In the genomic region with DNA sequence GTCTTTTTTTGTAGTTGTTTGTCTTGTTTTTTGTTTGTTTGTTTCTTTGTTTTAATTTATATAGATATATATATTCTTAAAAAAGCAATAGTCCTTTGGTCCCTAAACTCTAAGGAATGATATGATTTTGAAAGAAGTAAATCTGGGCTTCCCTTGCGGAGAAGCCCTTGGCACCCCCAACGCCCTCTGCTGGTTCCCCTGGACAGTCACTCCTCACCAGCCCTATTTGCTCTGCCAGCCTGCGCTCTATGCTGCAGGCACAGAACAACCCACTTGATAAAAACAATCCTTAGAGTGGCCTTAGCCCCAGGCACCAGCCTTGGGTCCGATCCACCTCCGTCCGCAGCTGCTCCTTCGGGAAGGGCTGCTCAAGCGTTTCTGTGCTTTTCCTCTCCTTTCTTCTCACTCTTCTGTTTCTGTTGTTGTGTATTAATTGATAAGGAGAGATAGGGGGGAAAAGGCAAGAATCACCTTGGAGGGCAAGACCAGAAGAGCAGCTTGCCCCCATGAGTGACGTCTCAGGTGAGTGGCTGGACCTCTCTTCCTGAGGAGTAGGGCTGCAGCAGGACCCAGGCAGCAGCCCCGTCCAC, we compare ENCODE assay signal across 8 cellular contexts. TPM values are rescaled to one million over a fixed set of nuclear protein-coding genes. Genes with fewer than 3 reads are reported as not detected.
DNase-seq lines count a peak whose midpoint lies in the region; ATAC-seq and TF ChIP-seq lines count a peak whose summit lies in the region.

No MANE protein-coding gene starts in this region.

- TF ChIP-seq CTCF in LNCaP clone FGC (IDR thresholded peaks at IDR 0.05; ENCODE audit: control insufficient read depth, extremely low read depth, insufficient read depth) = peak; percentile 77
- TF ChIP-seq CTCF in neural progenitor cell (IDR thresholded peaks at IDR 0.05) = peak; percentile 70
- no peak for TF ChIP-seq CTCF in lower leg skin (IDR thresholded peaks at IDR 0.05)

- no peak overlapping the region for H3K4me2 ChIP-seq in neural progenitor cell

- CTCF ChIA-PET in activated CD4-positive, alpha-beta T cell treated with anti-CD3 and anti-CD28 coated beads for 36 hours (lab: Charles Lee) = interaction anchor here (0.6 to 2.2 kb wide), 11 partner anchors 13 to 242 kb away, joined by 3 to 10 read pairs (median 3); partner anchors contain the start of gene GRAMD2A

- H3K27me3 ChIP-seq in effector memory CD4-positive, alpha-beta T cell (replicated peaks; ENCODE audit: control insufficient read depth, insufficient read depth, low read length, poor library complexity, severe bottlenecking) = no peaks in the 10 kb centered on the region
- H3K27me3 ChIP-seq in neural progenitor cell = peaks cover 35% of the 10 kb centered on the region

- no peak for TF ChIP-seq POLR2A in lower leg skin (IDR thresholded peaks at IDR 0.05)

- H3K27ac ChIP-seq in effector memory CD4-positive, alpha-beta T cell (ENCODE audit: insufficient read depth, low read length, poor library complexity, severe bottlenecking) = no peak overlapping the region
- H3K27ac ChIP-seq in neural progenitor cell = no peak overlapping the region

- H3K9ac ChIP-seq in neural progenitor cell = no peak overlapping the region

- no peak overlapping the region for H3K4me3 Mint-ChIP-seq in activated CD4-positive, alpha-beta T cell treated with anti-CD3 and anti-CD28 coated beads for 36 hours
- no peak overlapping the region for H3K4me3 Mint-ChIP-seq in neural progenitor cell
- no peak overlapping the region for H3K4me3 Mint-ChIP-seq in activated T-helper 2 cell treated with anti-CD3 and anti-CD28 coated beads, Interferon-gamma antibody, Interleukin-2, Interleukin-4, amounts not matched to agents 10 μg/mL and 5 μg/mL and 100 μg/mL, durations not matched to agents 14 hours and 24 hours and 36 hours (ENCODE audit: low read depth)

- peaks cover 5% of the 10 kb centered on the region for H3F3A ChIP-seq in neural progenitor cell (ENCODE audit: low read depth)

- H3K4me3 ChIP-seq in LNCaP clone FGC (ENCODE audit: low read depth, low read length) (no peak overlapping the region), neural progenitor cell (no peak overlapping the region), lower leg skin (ENCODE audit: low read depth, poor library complexity, severe bottlenecking) (no peak overlapping the region)
- H3K4me3 ChIP-seq in effector memory CD4-positive, alpha-beta T cell (ENCODE audit: insufficient read depth, low read depth, low read length, poor library complexity, severe bottlenecking) = no peak overlapping the region

- ATAC-seq in activated CD4-positive, alpha-beta T cell treated with anti-CD3 and anti-CD28 coated beads for 36 hours = peak; percentile 58
- ATAC-seq in GM19351 (IDR thresholded peaks at IDR 0.05; ENCODE audit: unreplicated experiment) = no peak

- H3K79me2 ChIP-seq in neural progenitor cell (ENCODE audit: low read depth) = no peaks in the 10 kb centered on the region

- DNase-seq in DMS153 treated with DMSO at 0.1 percent for 48 hours (lab: John Stamatoyannopoulos, UW; ENCODE audit: unreplicated experiment) (peak; percentile 0), LNCaP clone FGC (ENCODE audit: low read depth) (peak; percentile 11), neural progenitor cell (ENCODE audit: low spot score) (peak; percentile 69), lower leg skin (ENCODE audit: low spot score in 2 of 2) (no peak)
- peak; percentile 74 for DNase-seq in activated CD4-positive, alpha-beta T cell treated with anti-CD3 and anti-CD28 coated beads for 36 hours
- DNase-seq in effector memory CD4-positive, alpha-beta T cell = peak in 2 of 3 donors; percentile 6 to 27
- DNase-seq in activated T-helper 2 cell treated with anti-CD3 and anti-CD28 coated beads, Interferon-gamma antibody, Interleukin-2, Interleukin-4, amounts not matched to agents 10 μg/mL and 5 μg/mL and 100 μg/mL, durations not matched to agents 14 hours and 24 hours and 36 hours (ENCODE audit: low spot score) = no peak

- POLR2A ChIA-PET in activated CD4-positive, alpha-beta T cell treated with anti-CD3 and anti-CD28 coated beads for 36 hours (lab: Charles Lee) = no interaction called here

- H3K27me3 Mint-ChIP-seq in activated CD4-positive, alpha-beta T cell treated with anti-CD3 and anti-CD28 coated beads for 36 hours = no peaks in the 10 kb centered on the region
- peaks cover 14% of the 10 kb centered on the region for H3K27me3 Mint-ChIP-seq in neural progenitor cell (ENCODE audit: insufficient read depth, low read depth)
- H3K27me3 Mint-ChIP-seq in activated T-helper 2 cell treated with anti-CD3 and anti-CD28 coated beads, Interferon-gamma antibody, Interleukin-2, Interleukin-4, amounts not matched to agents 10 μg/mL and 5 μg/mL and 100 μg/mL, durations not matched to agents 14 hours and 24 hours and 36 hours (ENCODE audit: low read depth) = peaks cover 1% of the 10 kb centered on the region

- intact Hi-C loops in activated CD4-positive, alpha-beta T cell treated with anti-CD3 and anti-CD28 coated beads for 36 hours (cut with DNase I, micrococcal nuclease) = loop anchor here (1.0 kb wide), 1 partner anchor 87 kb away; no protein-coding TSS in a partner anchor
- intact Hi-C loops in activated T-helper 2 cell treated with anti-CD3 and anti-CD28 coated beads, Interferon-gamma antibody, Interleukin-2, Interleukin-4, amounts not matched to agents 10 μg/mL and 5 μg/mL and 100 μg/mL, durations not matched to agents 14 hours and 24 hours and 36 hours (cut with micrococcal nuclease) = loop anchor here (5.0 kb wide), 1 partner anchor 89 kb away; the partner anchor contains the start of gene GRAMD2A
- intact Hi-C loops in lower leg skin (cut with DNase I; ENCODE audit: low total_unique reads) = no loop called here

- H3K4me1 ChIP-seq in effector memory CD4-positive, alpha-beta T cell (ENCODE audit: control insufficient read depth, insufficient read depth, low read length, poor library complexity, severe bottlenecking) = no peaks in the 10 kb centered on the region
- no peaks in the 10 kb centered on the region for H3K4me1 ChIP-seq in neural progenitor cell

- no peaks in the 10 kb centered on the region for H3K36me3 ChIP-seq in effector memory CD4-positive, alpha-beta T cell (ENCODE audit: control insufficient read depth, insufficient read depth, low read length)
- no peaks in the 10 kb centered on the region for H3K36me3 ChIP-seq in neural progenitor cell

- H3K4me1 Mint-ChIP-seq in activated CD4-positive, alpha-beta T cell treated with anti-CD3 and anti-CD28 coated beads for 36 hours = no peaks in the 10 kb centered on the region
- no peaks in the 10 kb centered on the region for H3K4me1 Mint-ChIP-seq in neural progenitor cell
- H3K4me1 Mint-ChIP-seq in activated T-helper 2 cell treated with anti-CD3 and anti-CD28 coated beads, Interferon-gamma antibody, Interleukin-2, Interleukin-4, amounts not matched to agents 10 μg/mL and 5 μg/mL and 100 μg/mL, durations not matched to agents 14 hours and 24 hours and 36 hours (ENCODE audit: low read depth) = no peaks in the 10 kb centered on the region

- no peak overlapping the region for H3K27ac Mint-ChIP-seq in activated CD4-positive, alpha-beta T cell treated with anti-CD3 and anti-CD28 coated beads for 36 hours
- H3K27ac Mint-ChIP-seq in neural progenitor cell = no peak overlapping the region
- H3K27ac Mint-ChIP-seq in activated T-helper 2 cell treated with anti-CD3 and anti-CD28 coated beads, Interferon-gamma antibody, Interleukin-2, Interleukin-4, amounts not matched to agents 10 μg/mL and 5 μg/mL and 100 μg/mL, durations not matched to agents 14 hours and 24 hours and 36 hours = no peak overlapping the region

- H4K20me1 ChIP-seq in neural progenitor cell (ENCODE audit: low read depth) = no peaks in the 10 kb centered on the region

- H3K9me3 Mint-ChIP-seq in activated CD4-positive, alpha-beta T cell treated with anti-CD3 and anti-CD28 coated beads for 36 hours (ENCODE audit: low read depth) = no peaks in the 10 kb centered on the region
- no peaks in the 10 kb centered on the region for H3K9me3 Mint-ChIP-seq in neural progenitor cell
- no peaks in the 10 kb centered on the region for H3K9me3 Mint-ChIP-seq in activated T-helper 2 cell treated with anti-CD3 and anti-CD28 coated beads, Interferon-gamma antibody, Interleukin-2, Interleukin-4, amounts not matched to agents 10 μg/mL and 5 μg/mL and 100 μg/mL, durations not matched to agents 14 hours and 24 hours and 36 hours

- no peak overlapping the region for H2AFZ ChIP-seq in neural progenitor cell (replicated peaks)

- WGBS in lower leg skin, 2 donors = 68 to 76% methylated on average over 10 of the region's 10 CpGs

- no peaks in the 10 kb centered on the region for H3K9me3 ChIP-seq in effector memory CD4-positive, alpha-beta T cell (ENCODE audit: control insufficient read depth, low read length)
- no peaks in the 10 kb centered on the region for H3K9me3 ChIP-seq in neural progenitor cell (ENCODE audit: low read depth)

- H3K36me3 Mint-ChIP-seq in activated CD4-positive, alpha-beta T cell treated with anti-CD3 and anti-CD28 coated beads for 36 hours (ENCODE audit: low read depth) = no peaks in the 10 kb centered on the region
- no peaks in the 10 kb centered on the region for H3K36me3 Mint-ChIP-seq in neural progenitor cell
- H3K36me3 Mint-ChIP-seq in activated T-helper 2 cell treated with anti-CD3 and anti-CD28 coated beads, Interferon-gamma antibody, Interleukin-2, Interleukin-4, amounts not matched to agents 10 μg/mL and 5 μg/mL and 100 μg/mL, durations not matched to agents 14 hours and 24 hours and 36 hours (ENCODE audit: low read depth) = no peaks in the 10 kb centered on the region

RNA-seq across cellular contexts. Expression of gene PARP6, which starts 13.7 kb away (rescaled TPM):
- total RNA-seq in activated CD4-positive, alpha-beta T cell treated with anti-CD3 and anti-CD28 coated beads for 36 hours = 10 to 100 TPM; 41.4 to 58.2 TPM
- 34.3 and 38.6 TPM in 2 replicates for total RNA-seq in neural progenitor cell (ENCODE audit: low replicate concordance)
- 65.4 and 73.1 TPM in 2 replicates for total RNA-seq in activated T-helper 2 cell treated with anti-CD3 and anti-CD28 coated beads, Interferon-gamma antibody, Interleukin-2, Interleukin-4, amounts not matched to agents 10 μg/mL and 5 μg/mL and 100 μg/mL, durations not matched to agents 14 hours and 24 hours and 36 hours
- total RNA-seq in lower leg skin = 10 to 100 TPM; 47.4 to 61.7 (median 54.8) TPM

RNA-seq across cellular contexts. Expression of gene CELF6, which starts 33.9 kb away (rescaled TPM):
- under 1 TPM; 0.37 to 0.40 TPM for total RNA-seq in activated CD4-positive, alpha-beta T cell treated with anti-CD3 and anti-CD28 coated beads for 36 hours
- total RNA-seq in neural progenitor cell (ENCODE audit: low replicate concordance) = 0.19 and 0.95 TPM in 2 replicates
- total RNA-seq in activated T-helper 2 cell treated with anti-CD3 and anti-CD28 coated beads, Interferon-gamma antibody, Interleukin-2, Interleukin-4, amounts not matched to agents 10 μg/mL and 5 μg/mL and 100 μg/mL, durations not matched to agents 14 hours and 24 hours and 36 hours = 0.16 and 0.30 TPM in 2 replicates
- total RNA-seq in lower leg skin = 1 to 10 TPM; 1.2 to 1.8 (median 1.5) TPM

RNA-seq across cellular contexts. Expression of gene PKM, which starts 55.0 kb away (rescaled TPM):
- total RNA-seq in activated CD4-positive, alpha-beta T cell treated with anti-CD3 and anti-CD28 coated beads for 36 hours = 1,000 to 10,000 TPM; 2,479 to 3,112 TPM
- total RNA-seq in neural progenitor cell (ENCODE audit: low replicate concordance) (1,033 and 1,163 TPM in 2 replicates), lower leg skin (100 to 1,000 TPM; 266 to 433 (median 367) TPM)
- total RNA-seq in activated T-helper 2 cell treated with anti-CD3 and anti-CD28 coated beads, Interferon-gamma antibody, Interleukin-2, Interleukin-4, amounts not matched to agents 10 μg/mL and 5 μg/mL and 100 μg/mL, durations not matched to agents 14 hours and 24 hours and 36 hours = 2,347 and 2,391 TPM in 2 replicates

Comparison
In these comparisons a context has a peak if more than half of its experiments do, and no peak if none do; other contexts are left out.
1. DNase-seq: peak in DMS153 treated with DMSO at 0.1 percent for 48 hours (single experiment), LNCaP clone FGC (single experiment), activated CD4-positive, alpha-beta T cell treated with anti-CD3 and anti-CD28 coated beads for 36 hours (single experiment), effector memory CD4-positive, alpha-beta T cell (2 of 3) and neural progenitor cell (single experiment); none in activated T-helper 2 cell treated with anti-CD3 and anti-CD28 coated beads, Interferon-gamma antibody, Interleukin-2, Interleukin-4, amounts not matched to agents 10 μg/mL and 5 μg/mL and 100 μg/mL, durations not matched to agents 14 hours and 24 hours and 36 hours (single experiment) and lower leg skin (0 of 2).
2. CTCF ChIP-seq: peak in LNCaP clone FGC (single experiment) and neural progenitor cell (single experiment); none in lower leg skin (0 of 3).